ENCODE assay signal across 22 cellular contexts in genomic region chr6:33442283-33442682, GRCh38.
"Had no signal": no experiment of that assay in that cellular context is flagged by ENCODE, and none has a peak within 500 bp of the region (broad histone marks: within the 10 kb centered on the region; RNA-seq: fewer than 3 reads in every experiment).

No MANE protein-coding gene starts in this region.

- H3K27me3 Mint-ChIP-seq: activated naive CD8-positive, alpha-beta T cell treated with anti-CD3 and anti-CD28 coated beads for 36 hours; effector memory CD8-positive, alpha-beta T cell; naive thymus-derived CD8-positive, alpha-beta T cell had no signal

- H3K4me1 Mint-ChIP-seq: activated naive CD8-positive, alpha-beta T cell treated with anti-CD3 and anti-CD28 coated beads for 36 hours; immature natural killer cell had no signal

- H3K9me3 ChIP-seq: breast epithelium, colonic mucosa, esophagus muscularis mucosa, lower lobe of right lung, ovary, prostate gland, spleen, thyroid gland had no signal

- H3K27ac Mint-ChIP-seq: activated naive CD8-positive, alpha-beta T cell treated with anti-CD3 and anti-CD28 coated beads for 36 hours had no signal

- H3K4me1 ChIP-seq: breast epithelium, colonic mucosa, esophagus muscularis mucosa, lower lobe of right lung, prostate gland, thyroid gland had no signal

- H3K4me3 ChIP-seq: breast epithelium, colonic mucosa, dorsolateral prefrontal cortex, esophagus muscularis mucosa, hepatocyte, lower lobe of right lung, ovary, prostate gland, spleen, thyroid gland had no signal

- ATAC-seq: activated CD4-positive, CD25-positive, alpha-beta regulatory T cell treated with anti-CD3 and anti-CD28 coated beads, Interleukin-2, amount 50 U/mL, for 24 hours; effector memory CD8-positive, alpha-beta T cell; left lobe of liver; lower lobe of right lung; naive thymus-derived CD8-positive, alpha-beta T cell; stimulated activated naive CD8-positive, alpha-beta T cell treated with anti-CD3 and anti-CD28 coated beads, Interleukin-15, Interleukin-2, amounts not matched to agents 100 U/mL and 50 U/mL, for 24 hours had no signal

- H3K36me3 ChIP-seq: breast epithelium, colonic mucosa, ovary had no signal

- DNase-seq: activated gamma-delta T cell; activated naive CD8-positive, alpha-beta T cell treated with anti-CD3 and anti-CD28 coated beads for 36 hours; colonic mucosa; dorsolateral prefrontal cortex; effector memory CD8-positive, alpha-beta T cell; glutamatergic neuron; immature natural killer cell; lower lobe of right lung; ovary; spleen; stimulated activated CD4-positive, alpha-beta T cell treated with anti-CD3 and anti-CD28 coated beads, Interleukin-4, amount 100 ng/mL, for 24 hours; stimulated activated naive CD8-positive, alpha-beta T cell treated with anti-CD3 and anti-CD28 coated beads, Interleukin-15, Interleukin-2, amounts not matched to agents 100 U/mL and 50 U/mL, for 24 hours; substantia nigra; thyroid gland had no signal

- H3K27ac ChIP-seq: breast epithelium, colonic mucosa, esophagus muscularis mucosa, hepatocyte, lower lobe of right lung, ovary, prostate gland, spleen, thyroid gland, VCaP had no signal

- H3K4me3 Mint-ChIP-seq: activated naive CD8-positive, alpha-beta T cell treated with anti-CD3 and anti-CD28 coated beads for 36 hours; effector memory CD8-positive, alpha-beta T cell; immature natural killer cell; naive thymus-derived CD8-positive, alpha-beta T cell had no signal

- H3K9me3 Mint-ChIP-seq: activated naive CD8-positive, alpha-beta T cell treated with anti-CD3 and anti-CD28 coated beads for 36 hours; effector memory CD8-positive, alpha-beta T cell; immature natural killer cell; naive thymus-derived CD8-positive, alpha-beta T cell had no signal
